21 cellular contexts compared by ENCODE assay signal in genomic region chr20:44707259-44707580, GRCh38. TPM values are rescaled to one million over a fixed set of nuclear protein-coding genes. Genes with fewer than 3 reads are reported as not detected.
DNase-seq lines count a peak whose midpoint lies in the region; ATAC-seq and TF ChIP-seq lines count a peak whose summit lies in the region.
"Had no signal": no experiment of that assay in that cellular context is flagged by ENCODE, and none has a peak within 500 bp of the region (broad histone marks: within the 10 kb centered on the region; RNA-seq: fewer than 3 reads in every experiment).

No MANE protein-coding gene starts in this region.

- ATAC-seq in Panc1 = no peak
- ATAC-seq: GM12878 had no signal

- CTCF ChIA-PET in Panc1 (lab: Charles Lee) = no interaction called here

- no peaks in the 10 kb centered on the region for H3K36me3 Mint-ChIP-seq in osteocyte (ENCODE audit: unreplicated experiment)
- H3K36me3 Mint-ChIP-seq: CD4-positive, alpha-beta memory T cell had no signal

- H3K27ac ChIP-seq in Panc1 (ENCODE audit: low read length) = peak overlapping the region; percentile 79; the same call in 1 of the 2 replicates
- H3K27ac ChIP-seq in coronary artery = peak overlapping the region; percentile 94 to 95
- H3K27ac ChIP-seq in uterus = peak overlapping the region; percentile 81 to 85
- H3K27ac ChIP-seq: BLaER1 treated with 17β-estradiol and CSF1 and Interleukin-3, amounts not matched to agents 10 nM and 100 nM; SJSA1 had no signal

- DNase-seq in Panc1 (ENCODE audit: low read depth, low spot score) (no peak), coronary artery (ENCODE audit: low spot score) (no peak), osteocyte (ENCODE audit: extremely low spot score, unreplicated experiment) (no peak), uterus (no peak), cortex of kidney (lab: John Stamatoyannopoulos, UW) (no peak), glomerular visceral epithelial cell (ENCODE audit: extremely low spot score) (no peak), cerebellum (ENCODE audit: low spot score) (no peak)
- DNase-seq: ACHN; Caco-2; CD4-positive, alpha-beta memory T cell; DMS 273 treated with DMSO at 0.1 percent for 48 hours; KG1; NCI-H1092 treated with DMSO at 0.1 percent for 48 hours; NCI-H146; NCI-H2029 treated with DMSO at 0.1 percent for 48 hours; NCI-H2171 had no signal

- no peaks in the 10 kb centered on the region for H3K27me3 Mint-ChIP-seq in osteocyte (ENCODE audit: unreplicated experiment)

- H3K4me3 ChIP-seq in Panc1 (ENCODE audit: low read depth in 2 of 2, low read length in 2 of 2) = no peak overlapping the region
- no peak overlapping the region for H3K4me3 ChIP-seq in coronary artery
- no peak overlapping the region for H3K4me3 ChIP-seq in uterus
- H3K4me3 ChIP-seq: BLaER1 treated with 17β-estradiol and CSF1 and Interleukin-3, amounts not matched to agents 10 nM and 100 nM; GM12878; SJSA1 had no signal

- peaks cover 69% of the 10 kb centered on the region for H3K4me1 Mint-ChIP-seq in osteocyte (ENCODE audit: unreplicated experiment)
- H3K4me1 Mint-ChIP-seq: CD4-positive, alpha-beta memory T cell had no signal

- H3K4me1 ChIP-seq in Panc1 (ENCODE audit: control insufficient read depth, insufficient read depth, low read length) = peaks cover 39% of the 10 kb centered on the region
- peaks cover 0 to 19% of the 10 kb centered on the region in 2 donors for H3K4me1 ChIP-seq in uterus
- H3K4me1 ChIP-seq: Caco-2 had no signal

- intact Hi-C loops in Panc1 (cut with micrococcal nuclease; ENCODE audit: unreplicated experiment) = no loop called here
- intact Hi-C loops in uterus (cut with DNase I; ENCODE audit: low total_unique reads) = no loop called here

- TF ChIP-seq CTCF in Panc1 (IDR thresholded peaks at IDR 0.05) (no peak), coronary artery (IDR thresholded peaks at IDR 0.05) (no peak), osteocyte (IDR thresholded peaks at IDR 0.05) (no peak), uterus (IDR thresholded peaks at IDR 0.05) (no peak)

- TF ChIP-seq POLR2A in uterus (IDR thresholded peaks at IDR 0.05) = no peak

- BruUV-seq in Panc1 (replicated peaks; lab: Mats Ljungman, UMichigan) = no TSS peak

- in situ Hi-C loops in Panc1 (cut with HindIII; ENCODE audit: low pct_unique_long_range_greater_than_20kb, low sequenced_read_pairs) = no loop called here

- POLR2A ChIA-PET in Panc1 (lab: Charles Lee) = no interaction called here

- H3K4me3 Mint-ChIP-seq in osteocyte (ENCODE audit: unreplicated experiment) = no peak overlapping the region
- H3K4me3 Mint-ChIP-seq: CD4-positive, alpha-beta memory T cell had no signal

- no peaks in the 10 kb centered on the region for H3K27me3 ChIP-seq in Panc1 (ENCODE audit: control insufficient read depth, insufficient read depth, low read length)
- no peaks in the 10 kb centered on the region for H3K27me3 ChIP-seq in uterus
- H3K27me3 ChIP-seq: BLaER1 treated with 17β-estradiol and CSF1 and Interleukin-3, amounts not matched to agents 10 nM and 100 nM; SJSA1 had no signal

- H3K9me3 ChIP-seq in Panc1 (ENCODE audit: control insufficient read depth, insufficient read depth, low read depth, low read length) = no peaks in the 10 kb centered on the region
- no peaks in the 10 kb centered on the region for H3K9me3 ChIP-seq in uterus
- H3K9me3 ChIP-seq: BLaER1 treated with 17β-estradiol and CSF1 and Interleukin-3, amounts not matched to agents 10 nM and 100 nM; Caco-2; SJSA1 had no signal

- no peaks in the 10 kb centered on the region for H3K9me3 Mint-ChIP-seq in osteocyte (ENCODE audit: unreplicated experiment)
- H3K9me3 Mint-ChIP-seq: CD4-positive, alpha-beta memory T cell had no signal

- peak overlapping the region; percentile 96 for H3K27ac Mint-ChIP-seq in osteocyte (ENCODE audit: unreplicated experiment)
- H3K27ac Mint-ChIP-seq: CD4-positive, alpha-beta memory T cell had no signal

- H3K36me3 ChIP-seq in Panc1 (ENCODE audit: control insufficient read depth, insufficient read depth, low read length) (no peaks in the 10 kb centered on the region), uterus (no peaks in the 10 kb centered on the region)
- H3K36me3 ChIP-seq: BLaER1 treated with 17β-estradiol and CSF1 and Interleukin-3, amounts not matched to agents 10 nM and 100 nM; SJSA1 had no signal

RNA-seq across cellular contexts. Expression of gene CCN5, which starts 7.9 kb away (rescaled TPM):
- total RNA-seq in Panc1 (2021; ENCODE audit: unreplicated experiment) = 15.2 TPM
- 32.0 TPM for polyA plus RNA-seq in Panc1 (2012; ENCODE audit: insufficient read length)
- total RNA-seq in osteocyte = 18.2 and 24.0 TPM in 2 replicates
- total RNA-seq in uterus = 10 to 100 TPM in 3 of 4 donors, not detected in 1; 19.4 to 47.9 (median 29.7) TPM
- not detected for total RNA-seq in cerebellum
- total RNA-seq: Caco-2; CD4-positive, alpha-beta memory T cell; H7; OCI-LY7; SJSA1 had no signal
- polyA plus RNA-seq: CD4-positive, alpha-beta memory T cell had no signal

RNA-seq across cellular contexts. Expression of gene KCNK15, which starts 38.4 kb away (rescaled TPM):
- total RNA-seq in Panc1 (2021; ENCODE audit: unreplicated experiment) = 7.4 TPM
- 13.2 TPM for polyA plus RNA-seq in Panc1 (2012; ENCODE audit: insufficient read length)
- 17.5 and 21.5 TPM in 2 replicates for total RNA-seq in osteocyte
- total RNA-seq in uterus = 1 to 10 TPM in 3 of 4 donors, under 1 TPM in 1; 0.26 to 4.4 (median 2.0) TPM
- 0.27 TPM for total RNA-seq in cerebellum
- total RNA-seq: CD4-positive, alpha-beta memory T cell; GM12878; OCI-LY7; SJSA1 had no signal
- polyA plus RNA-seq: CD4-positive, alpha-beta memory T cell; GM12878 had no signal

RNA-seq across cellular contexts. Expression of gene ADA, which starts 55.7 kb away (rescaled TPM):
- total RNA-seq in Panc1 (2021; ENCODE audit: unreplicated experiment) (53.8 TPM), osteocyte (177 and 185 TPM in 2 replicates), uterus (10 to 100 TPM in 1 of 4 donors, 1 to 10 TPM in 2, under 1 TPM in 1; 0.59 to 11.0 (median 4.8) TPM), cerebellum (1.7 TPM)
- 65.5 TPM for polyA plus RNA-seq in Panc1 (2012; ENCODE audit: insufficient read length)
